ENCODE assay signal across 1 cellular context in genomic region chr14:68075382-68076029, GRCh38.
TF ChIP-seq lines count a peak whose summit lies in the region.

No MANE protein-coding gene starts in this region.

TF ChIP-seq in H1, 55 proteins besides CTCF, POLR2A, EP300 and RAD21:
- no peak for TF ChIP-seq SRF (IDR thresholded peaks at IDR 0.05; ENCODE audit: low read depth, low read length)
- no peak for TF ChIP-seq SIRT6 (IDR thresholded peaks at IDR 0.05; ENCODE audit: low read length)
- no peak for TF ChIP-seq SUZ12 (IDR thresholded peaks at IDR 0.05; ENCODE audit: low read length)
- TF ChIP-seq GABPA (IDR thresholded peaks at IDR 0.05; ENCODE audit: borderline replicate concordance, insufficient read depth, low read length), result no peak
- TF ChIP-seq RBBP5 (IDR thresholded peaks at IDR 0.05; ENCODE audit: borderline replicate concordance, low read depth, low read length), result no peak
- TF ChIP-seq, protein P1, sequence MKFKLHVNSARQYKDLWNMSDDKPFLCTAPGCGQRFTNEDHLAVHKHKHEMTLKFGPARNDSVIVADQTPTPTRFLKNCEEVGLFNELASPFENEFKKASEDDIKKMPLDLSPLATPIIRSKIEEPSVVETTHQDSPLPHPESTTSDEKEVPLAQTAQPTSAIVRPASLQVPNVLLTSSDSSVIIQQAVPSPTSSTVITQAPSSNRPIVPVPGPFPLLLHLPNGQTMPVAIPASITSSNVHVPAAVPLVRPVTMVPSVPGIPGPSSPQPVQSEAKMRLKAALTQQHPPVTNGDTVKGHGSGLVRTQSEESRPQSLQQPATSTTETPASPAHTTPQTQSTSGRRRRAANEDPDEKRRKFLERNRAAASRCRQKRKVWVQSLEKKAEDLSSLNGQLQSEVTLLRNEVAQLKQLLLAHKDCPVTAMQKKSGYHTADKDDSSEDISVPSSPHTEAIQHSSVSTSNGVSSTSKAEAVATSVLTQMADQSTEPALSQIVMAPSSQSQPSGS (IDR thresholded peaks at IDR 0.05; ENCODE audit: low read length), result no peak
- no peak for TF ChIP-seq RFX5 (IDR thresholded peaks at IDR 0.05; ENCODE audit: borderline replicate concordance, low read depth, low read length)
- no peak for TF ChIP-seq YY1 (IDR thresholded peaks at IDR 0.05; ENCODE audit: low read depth, low read length)
- TF ChIP-seq KDM5A (IDR thresholded peaks at IDR 0.05; ENCODE audit: low read length), result no peak
- TF ChIP-seq ASH2L (IDR thresholded peaks at IDR 0.05; ENCODE audit: low read length), result no peak
